ENCODE assay signal across 13 cellular contexts in genomic region chr1:109116286-109116685, GRCh38. TPM values are rescaled to one million over a fixed set of nuclear protein-coding genes. Genes with fewer than 3 reads are reported as not detected.
A peak's percentile ranks its signal among the peaks of the same experiment; 100 is the strongest.
DNase-seq lines count a peak whose midpoint lies in the region; ATAC-seq lines count a peak whose summit lies in the region.
"Had no signal": no experiment of that assay in that cellular context is flagged by ENCODE, and none has a peak within 500 bp of the region (broad histone marks: within the 10 kb centered on the region; RNA-seq: fewer than 3 reads in every experiment).

No MANE protein-coding gene starts in this region.

- intact Hi-C loops in left colon (cut with DNase I, micrococcal nuclease): no loop called here

- DNase-seq in DMS153 treated with DMSO at 0.1 percent for 48 hours (lab: John Stamatoyannopoulos, UW; ENCODE audit: unreplicated experiment): peak; percentile 94
- peak; percentile 81 for DNase-seq in NCI-H1105 (lab: John Stamatoyannopoulos, UW)
- DNase-seq in NCI-H69 (lab: John Stamatoyannopoulos, UW): peak; percentile 96
- no peak for DNase-seq in left colon
- DNase-seq in amniotic stem cell (lab: John Stamatoyannopoulos, UW): no peak
- DNase-seq in AG08395 (ENCODE audit: low spot score): no peak
- DNase-seq: C1 segment of cervical spinal cord, immature natural killer cell, Kasumi-1, SIG-M5 had no signal

- peak; percentile 46 for ATAC-seq in left colon
- ATAC-seq in GM19035 (IDR thresholded peaks at IDR 0.05; ENCODE audit: unreplicated experiment): no peak

RNA-seq across cellular contexts. Expression of gene ELAPOR1, which starts 2.4 kb away (rescaled TPM):
- total RNA-seq in left colon: 100 to 1,000 TPM in 1 of 2 donors, 10 to 100 TPM in 1; 96.7 to 121 TPM
- total RNA-seq: epithelial cell of proximal tubule, OCI-LY7 had no signal

RNA-seq across cellular contexts. Expression of gene TMEM167B, which starts 25.7 kb away (rescaled TPM):
- total RNA-seq in left colon: 10 to 100 TPM; 41.2 to 48.2 TPM

RNA-seq across cellular contexts. Expression of gene TAF13, which starts 40.5 kb away (rescaled TPM):
- total RNA-seq in left colon: 10 to 100 TPM; 45.5 to 48.1 TPM

Comparison
In these comparisons a context has a peak if more than half of its experiments do, and no peak if none do; other contexts are left out.
1. DNase-seq: peak in DMS153 treated with DMSO at 0.1 percent for 48 hours (single experiment), NCI-H1105 (single experiment) and NCI-H69 (single experiment); none in left colon (0 of 2), amniotic stem cell (single experiment) and AG08395 (single experiment).